In genomic region chr16:49462989-49463371, GRCh38 we compare ENCODE assay signal across 12 cellular contexts.
DNase-seq lines count a peak whose midpoint lies in the region; ATAC-seq and TF ChIP-seq lines count a peak whose summit lies in the region.
"Had no signal": no experiment of that assay in that cellular context is flagged by ENCODE, and none has a peak within 500 bp of the region (broad histone marks: within the 10 kb centered on the region; RNA-seq: fewer than 3 reads in every experiment).

No MANE protein-coding gene starts in this region.

- no peaks in the 10 kb centered on the region for H3K9me3 ChIP-seq in CD8-positive, alpha-beta memory T cell (ENCODE audit: low read length)
- H3K9me3 ChIP-seq: SJCRH30 had no signal

- peaks cover 0 to under 1% of the 10 kb centered on the region in 2 donors for H3K27me3 Mint-ChIP-seq in CD8-positive, alpha-beta memory T cell
- peaks cover 2% of the 10 kb centered on the region for H3K27me3 Mint-ChIP-seq in glutamatergic neuron (ENCODE audit: unreplicated experiment)

- H3K27me3 ChIP-seq in CD8-positive, alpha-beta memory T cell (ENCODE audit: insufficient read depth, low read length, poor library complexity, severe bottlenecking): no peaks in the 10 kb centered on the region

- no peaks in the 10 kb centered on the region for H3K36me3 Mint-ChIP-seq in CD8-positive, alpha-beta memory T cell
- H3K36me3 Mint-ChIP-seq in glutamatergic neuron (ENCODE audit: unreplicated experiment): peaks cover 7% of the 10 kb centered on the region

- H3K27ac ChIP-seq in CD8-positive, alpha-beta memory T cell (ENCODE audit: low read depth, low read length): no peak overlapping the region
- H3K27ac ChIP-seq: dorsolateral prefrontal cortex, SJCRH30 had no signal

- POLR2A ChIA-PET in CD8-positive, alpha-beta memory T cell (lab: Charles Lee): no interaction called here

- no peaks in the 10 kb centered on the region for H3K36me3 ChIP-seq in CD8-positive, alpha-beta memory T cell (ENCODE audit: insufficient read depth, low read length)
- H3K36me3 ChIP-seq: SJCRH30 had no signal

- peaks cover 27 to 32% (median 28%) of the 10 kb centered on the region in 3 donors for H3K4me1 Mint-ChIP-seq in CD8-positive, alpha-beta memory T cell
- peaks cover 20% of the 10 kb centered on the region for H3K4me1 Mint-ChIP-seq in glutamatergic neuron (ENCODE audit: low read depth, unreplicated experiment)

- DNase-seq in CD8-positive, alpha-beta memory T cell: peak in 1 of 5 donors; percentile 25
- peak; percentile 61 for DNase-seq in NCI-H774 (lab: John Stamatoyannopoulos, UW)
- peak; percentile 4 for DNase-seq in glutamatergic neuron
- DNase-seq in HUDEP-2 (lab: John Stamatoyannopoulos, UW; ENCODE audit: unreplicated experiment in 76 of 76): no peak
- no peak for DNase-seq in NCI-H2029 (lab: John Stamatoyannopoulos, UW)
- DNase-seq: dorsolateral prefrontal cortex, MV-4-11, SJCRH30 had no signal

- no peaks in the 10 kb centered on the region for H3K9me3 Mint-ChIP-seq in CD8-positive, alpha-beta memory T cell
- peaks cover 7% of the 10 kb centered on the region for H3K9me3 Mint-ChIP-seq in glutamatergic neuron (ENCODE audit: unreplicated experiment)
- H3K9me3 Mint-ChIP-seq: nephron had no signal

- peak overlapping the region in 4 of 7 donors; percentile 49 to 71 (median 57) for H3K4me3 Mint-ChIP-seq in CD8-positive, alpha-beta memory T cell
- H3K4me3 Mint-ChIP-seq in glutamatergic neuron (ENCODE audit: unreplicated experiment): no peak overlapping the region
- H3K4me3 Mint-ChIP-seq: nephron had no signal

- peak; percentile 16 for ATAC-seq in GM21528 (IDR thresholded peaks at IDR 0.05; ENCODE audit: low FRiP score, unreplicated experiment)
- ATAC-seq in HG03045 (IDR thresholded peaks at IDR 0.05; ENCODE audit: unreplicated experiment): no peak
- ATAC-seq in GM21526 (IDR thresholded peaks at IDR 0.05; ENCODE audit: low FRiP score, unreplicated experiment): no peak

- peak overlapping the region; percentile 83 to 97 (median 92) for H3K27ac Mint-ChIP-seq in CD8-positive, alpha-beta memory T cell
- no peak overlapping the region for H3K27ac Mint-ChIP-seq in glutamatergic neuron (ENCODE audit: unreplicated experiment)
- H3K27ac Mint-ChIP-seq: nephron had no signal

- TF ChIP-seq CTCF in glutamatergic neuron (IDR thresholded peaks at IDR 0.05; ENCODE audit: partially characterized antibody, unreplicated experiment): no peak

- peaks cover 45% of the 10 kb centered on the region for H3K4me1 ChIP-seq in CD8-positive, alpha-beta memory T cell (ENCODE audit: insufficient read depth, low read length)
- H3K4me1 ChIP-seq: SJCRH30 had no signal

- H3K4me3 ChIP-seq in CD8-positive, alpha-beta memory T cell (ENCODE audit: low read length): peak overlapping the region; percentile 17
- H3K4me3 ChIP-seq: dorsolateral prefrontal cortex, SJCRH30 had no signal

- CTCF ChIA-PET in CD8-positive, alpha-beta memory T cell (lab: Charles Lee): no interaction called here

Comparison
In these comparisons a context has a peak if more than half of its experiments do, and no peak if none do; other contexts are left out.
1. DNase-seq: peak in NCI-H774 (single experiment) and glutamatergic neuron (single experiment); none in HUDEP-2 (0 of 76) and NCI-H2029 (single experiment).